In genomic region chr16:82658796-82659195, GRCh38 we compare ENCODE assay signal across 14 cellular contexts. TPM values are rescaled to one million over a fixed set of nuclear protein-coding genes. Genes with fewer than 3 reads are reported as not detected.
"Had no signal": no experiment of that assay in that cellular context is flagged by ENCODE, and none has a peak within 500 bp of the region (broad histone marks: within the 10 kb centered on the region; RNA-seq: fewer than 3 reads in every experiment).

No MANE protein-coding gene starts in this region.

- H3K4me3 ChIP-seq: esophagus squamous epithelium, heart right ventricle, left lung, thyroid gland had no signal

- H3K36me3 ChIP-seq: esophagus squamous epithelium, heart right ventricle, left lung, thyroid gland had no signal

- H3K36me3 Mint-ChIP-seq: activated naive CD8-positive, alpha-beta T cell; memory B cell had no signal

- H3K4me3 Mint-ChIP-seq: activated B cell treated with CpG ODN at 0.5 μM for 24 hours; activated naive CD8-positive, alpha-beta T cell; memory B cell; neural crest cell had no signal

- H3K9me3 Mint-ChIP-seq: activated B cell treated with CpG ODN at 0.5 μM for 24 hours, memory B cell, neural crest cell had no signal

- H3K9ac ChIP-seq: parathyroid adenoma had no signal

- H3K27ac Mint-ChIP-seq: activated B cell treated with CpG ODN at 0.5 μM for 24 hours; activated naive CD8-positive, alpha-beta T cell; memory B cell had no signal

- H2AFZ ChIP-seq: parathyroid adenoma had no signal

- H3K79me2 ChIP-seq: parathyroid adenoma had no signal

- H3K27me3 ChIP-seq: esophagus squamous epithelium, heart right ventricle, left lung, thyroid gland had no signal

- H3K4me1 ChIP-seq: parathyroid adenoma had no signal

- DNase-seq: activated B cell treated with CpG ODN at 0.5 μM for 24 hours; activated CD4-positive, alpha-beta T cell treated with anti-CD3 and anti-CD28 coated beads, Interleukin-2, amount 10 ng/mL, durations not matched to agents 7 days and 5 days; activated gamma-delta T cell; aorta; esophagus squamous epithelium; heart right ventricle; left lung; retina; small intestine; thyroid gland had no signal

- H3K27ac ChIP-seq: esophagus squamous epithelium, heart right ventricle, left lung, parathyroid adenoma, thyroid gland had no signal

- ATAC-seq: heart right ventricle, left lung had no signal

- H3K9me3 ChIP-seq: esophagus squamous epithelium, heart right ventricle, left lung, thyroid gland had no signal

- H3K27me3 Mint-ChIP-seq: activated naive CD8-positive, alpha-beta T cell had no signal

RNA-seq across cellular contexts. Expression of gene CDH13, which starts 32.0 kb away (rescaled TPM):
- total RNA-seq: activated B cell treated with CpG ODN at 0.5 μM for 24 hours; activated CD4-positive, alpha-beta T cell treated with anti-CD3 and anti-CD28 coated beads, Interleukin-2, amount 10 ng/mL, durations not matched to agents 7 days and 5 days had no signal
